14 cellular contexts compared by ENCODE assay signal in genomic region chr4:70589785-70590184, GRCh38. TPM values are rescaled to one million over a fixed set of nuclear protein-coding genes. Genes with fewer than 3 reads are reported as not detected.
DNase-seq lines count a peak whose midpoint lies in the region; ATAC-seq and TF ChIP-seq lines count a peak whose summit lies in the region.
"Had no signal": no experiment of that assay in that cellular context is flagged by ENCODE, and none has a peak within 500 bp of the region (broad histone marks: within the 10 kb centered on the region; RNA-seq: fewer than 3 reads in every experiment).

No MANE protein-coding gene starts in this region.

- H3K27me3 ChIP-seq in upper lobe of left lung = no peaks in the 10 kb centered on the region
- H3K27me3 ChIP-seq: BLaER1 treated with 17β-estradiol and CSF1 and Interleukin-3, amounts not matched to agents 10 nM and 100 nM; right lobe of liver had no signal

- H3K27ac Mint-ChIP-seq in activated naive CD4-positive, alpha-beta T cell treated with anti-CD3 and anti-CD28 coated beads, Interleukin-2, amount 10 ng/mL, durations not matched to agents 7 days and 5 days = no peak overlapping the region

- H3K4me3 Mint-ChIP-seq in activated naive CD4-positive, alpha-beta T cell treated with anti-CD3 and anti-CD28 coated beads, Interleukin-2, amount 10 ng/mL, durations not matched to agents 7 days and 5 days = no peak overlapping the region

- H3K36me3 ChIP-seq in upper lobe of left lung = no peaks in the 10 kb centered on the region
- H3K36me3 ChIP-seq: BLaER1 treated with 17β-estradiol and CSF1 and Interleukin-3, amounts not matched to agents 10 nM and 100 nM; right lobe of liver had no signal

- H3K9me3 Mint-ChIP-seq in activated naive CD4-positive, alpha-beta T cell treated with anti-CD3 and anti-CD28 coated beads, Interleukin-2, amount 10 ng/mL, durations not matched to agents 7 days and 5 days = no peaks in the 10 kb centered on the region

- H3K4me3 ChIP-seq in upper lobe of left lung = no peak overlapping the region
- H3K4me3 ChIP-seq: BLaER1 treated with 17β-estradiol and CSF1 and Interleukin-3, amounts not matched to agents 10 nM and 100 nM; right lobe of liver had no signal

- TF ChIP-seq CTCF in upper lobe of left lung (IDR thresholded peaks at IDR 0.05) = no peak

- DNase-seq in NAMALWA (ENCODE audit: low spot score) (peak; percentile 14), NCI-H146 treated with DMSO at 0.1 percent for 48 hours (lab: John Stamatoyannopoulos, UW; ENCODE audit: unreplicated experiment) (no peak), amniotic stem cell (lab: John Stamatoyannopoulos, UW) (no peak), upper lobe of left lung (no peak)
- no peak for DNase-seq in activated naive CD4-positive, alpha-beta T cell treated with anti-CD3 and anti-CD28 coated beads, Interleukin-2, amount 10 ng/mL, durations not matched to agents 7 days and 5 days
- DNase-seq: activated CD8-positive, alpha-beta memory T cell treated with anti-CD3 and anti-CD28 coated beads, Interleukin-2, amount 50 U/mL, for 4 hours; right lobe of liver had no signal

- no peak overlapping the region for H3K27ac ChIP-seq in upper lobe of left lung
- H3K27ac ChIP-seq: BLaER1 treated with 17β-estradiol and CSF1 and Interleukin-3, amounts not matched to agents 10 nM and 100 nM; right lobe of liver had no signal

- no peaks in the 10 kb centered on the region for H3K36me3 Mint-ChIP-seq in activated naive CD4-positive, alpha-beta T cell treated with anti-CD3 and anti-CD28 coated beads, Interleukin-2, amount 10 ng/mL, durations not matched to agents 7 days and 5 days

- TF ChIP-seq EP300 in upper lobe of left lung (IDR thresholded peaks at IDR 0.05) = no peak

- H3K4me1 Mint-ChIP-seq in activated naive CD4-positive, alpha-beta T cell treated with anti-CD3 and anti-CD28 coated beads, Interleukin-2, amount 10 ng/mL, durations not matched to agents 7 days and 5 days = no peaks in the 10 kb centered on the region

- TF ChIP-seq POLR2A in upper lobe of left lung (IDR thresholded peaks at IDR 0.05) = no peak

- CTCF ChIA-PET in activated naive CD4-positive, alpha-beta T cell treated with anti-CD3 and anti-CD28 coated beads, Interleukin-2, amount 10 ng/mL, durations not matched to agents 7 days and 5 days (lab: Charles Lee) = no interaction called here

- no peaks in the 10 kb centered on the region for H3K27me3 Mint-ChIP-seq in activated naive CD4-positive, alpha-beta T cell treated with anti-CD3 and anti-CD28 coated beads, Interleukin-2, amount 10 ng/mL, durations not matched to agents 7 days and 5 days

- no peaks in the 10 kb centered on the region for H3K9me3 ChIP-seq in upper lobe of left lung
- H3K9me3 ChIP-seq: BLaER1 treated with 17β-estradiol and CSF1 and Interleukin-3, amounts not matched to agents 10 nM and 100 nM; right lobe of liver had no signal

- ATAC-seq in GM18508 (IDR thresholded peaks at IDR 0.05; ENCODE audit: insufficient read depth, unreplicated experiment) (peak; percentile 99), GM21360 (IDR thresholded peaks at IDR 0.05; ENCODE audit: unreplicated experiment) (peak; percentile 100), HG02970 (IDR thresholded peaks at IDR 0.05; ENCODE audit: low FRiP score, unreplicated experiment) (peak; percentile 69), upper lobe of left lung (ENCODE audit: low FRiP score in 2 of 2) (no peak)
- ATAC-seq: right lobe of liver had no signal

- H3K4me1 ChIP-seq in upper lobe of left lung = no peaks in the 10 kb centered on the region
- H3K4me1 ChIP-seq: right lobe of liver had no signal

RNA-seq across cellular contexts. Expression of gene AMBN, which starts 2.3 kb away (rescaled TPM):
- not detected for total RNA-seq in upper lobe of left lung
- total RNA-seq: astrocyte; mononuclear cell; right lobe of liver; T-helper 2 cell treated with Interferon-gamma antibody and Interleukin-4, amounts not matched to agents 100 ng/mL and 5 ng/mL, for 36 hours had no signal

RNA-seq across cellular contexts. Expression of gene ENAM, which starts 38.8 kb away (rescaled TPM):
- total RNA-seq in upper lobe of left lung = under 1 TPM in 2 of 6 donors, not detected in 4; 0.17 to 0.26 TPM
- total RNA-seq: mononuclear cell; T-helper 2 cell treated with Interferon-gamma antibody and Interleukin-4, amounts not matched to agents 100 ng/mL and 5 ng/mL, for 36 hours had no signal

Comparison
In these comparisons a context has a peak if more than half of its experiments do, and no peak if none do; other contexts are left out.
1. ATAC-seq: peak in GM18508 (single experiment), GM21360 (single experiment) and HG02970 (single experiment); none in upper lobe of left lung (0 of 2).